1 cellular context compared by ENCODE assay signal in the genomic region with DNA sequence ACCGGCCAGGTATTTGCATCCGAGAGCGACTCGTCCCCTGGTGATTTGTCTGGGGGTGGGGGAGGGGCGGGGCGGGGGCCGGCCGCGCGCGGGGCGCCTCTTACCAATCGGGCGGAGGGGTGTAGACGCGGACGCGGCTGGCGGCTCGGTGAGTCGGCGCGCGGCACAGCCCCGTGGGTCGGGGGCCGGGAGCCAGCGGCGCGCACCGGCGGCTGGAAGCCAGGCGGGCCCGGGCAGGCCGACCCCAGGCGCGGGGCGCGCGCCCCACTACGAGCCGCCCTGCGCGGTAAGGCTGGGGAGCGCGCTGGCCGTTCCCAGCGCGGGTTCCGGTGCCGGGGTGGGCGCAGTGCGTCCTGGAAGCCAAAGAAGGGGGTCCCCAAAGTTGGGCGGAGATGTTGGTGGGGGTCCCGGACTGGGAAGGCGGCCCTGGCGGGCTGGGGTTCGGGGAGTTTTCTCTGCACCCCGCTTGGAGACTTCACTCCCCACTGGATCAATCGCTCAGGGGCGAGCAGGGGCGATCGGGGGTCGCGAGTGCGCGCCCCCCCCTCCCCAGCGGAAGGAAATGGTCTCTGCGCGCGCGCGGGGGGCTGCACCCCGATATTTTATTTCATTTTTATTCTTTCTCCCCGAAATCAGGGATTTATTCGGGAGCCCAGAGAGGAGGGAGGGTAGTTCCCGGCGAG.
TF ChIP-seq lines count a peak whose summit lies in the region.

A gene with protein sequence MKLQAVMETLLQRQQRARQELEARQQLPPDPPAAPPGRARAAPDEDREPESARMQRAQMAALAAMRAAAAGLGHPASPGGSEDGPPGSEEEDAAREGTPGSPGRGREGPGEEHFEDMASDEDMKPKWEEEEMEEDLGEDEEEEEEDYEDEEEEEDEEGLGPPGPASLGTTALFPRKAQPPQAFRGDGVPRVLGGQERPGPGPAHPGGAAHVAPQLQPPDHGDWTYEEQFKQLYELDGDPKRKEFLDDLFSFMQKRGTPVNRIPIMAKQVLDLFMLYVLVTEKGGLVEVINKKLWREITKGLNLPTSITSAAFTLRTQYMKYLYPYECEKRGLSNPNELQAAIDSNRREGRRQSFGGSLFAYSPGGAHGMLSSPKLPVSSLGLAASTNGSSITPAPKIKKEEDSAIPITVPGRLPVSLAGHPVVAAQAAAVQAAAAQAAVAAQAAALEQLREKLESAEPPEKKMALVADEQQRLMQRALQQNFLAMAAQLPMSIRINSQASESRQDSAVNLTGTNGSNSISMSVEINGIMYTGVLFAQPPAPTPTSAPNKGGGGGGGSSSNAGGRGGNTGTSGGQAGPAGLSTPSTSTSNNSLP (plus strand): TSS at position 124 of the 683 bp plus-strand sequence. CDS start 3,494 bp downstream, outside the sequence.

TF ChIP-seq in GM23338, 12 proteins besides CTCF, POLR2A, EP300 and RAD21:
- no peak for TF ChIP-seq EZH2phosphoT487 (IDR thresholded peaks at IDR 0.05; ENCODE audit: unreplicated experiment)
- TF ChIP-seq EZH2 (IDR thresholded peaks at IDR 0.05; ENCODE audit: low read depth, unreplicated experiment), result no peak
TF ChIP-seq in GM23338: peak in this region for 0.
